ENCODE assay signal across 30 cellular contexts in the genomic region with DNA sequence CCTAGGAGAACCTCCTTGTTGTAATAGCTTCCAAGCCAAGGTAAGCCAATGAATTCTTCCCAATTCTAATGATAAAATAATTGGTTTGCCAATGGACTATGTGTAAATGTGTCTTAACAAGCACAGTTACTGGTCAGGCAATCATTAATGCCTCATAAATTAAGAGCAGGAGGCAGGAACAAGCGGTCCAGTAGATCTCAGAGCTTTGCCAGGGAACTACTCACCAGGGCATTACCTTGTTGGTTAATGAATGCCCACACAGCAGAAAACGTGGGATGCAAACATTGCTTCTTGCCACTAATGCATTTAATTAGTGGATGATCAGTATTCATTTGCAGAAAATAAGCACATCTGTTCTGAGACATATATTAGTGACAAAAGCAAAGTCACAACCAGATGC.
"Had no signal": no experiment of that assay in that cellular context is flagged by ENCODE, and none has a peak within 500 bp of the region (broad histone marks: within the 10 kb centered on the region; RNA-seq: fewer than 3 reads in every experiment).

No MANE protein-coding gene starts in this region.

- H3K4me3 Mint-ChIP-seq: mesothelial cell of epicardium; natural killer cell; nephron progenitor cell; neural progenitor cell; stimulated activated memory B cell treated with anti-CD40 and anti-IgM and Interleukin-4, amounts not matched to agents 10 μg/mL and 1 μg/mL and 100 μg/mL, for 72 hours; stimulated activated naive CD8-positive, alpha-beta T cell treated with anti-CD3 and anti-CD28 coated beads, Interleukin-15, amount 100 ng/mL, for 72 hours; type B pancreatic cell had no signal

- H3K27me3 ChIP-seq: neural progenitor cell, right atrium auricular region, right lobe of liver, tibial nerve, uterus had no signal

- H3K36me3 Mint-ChIP-seq: mesothelial cell of epicardium; natural killer cell; neural progenitor cell; stimulated activated memory B cell treated with anti-CD40 and anti-IgM and Interleukin-4, amounts not matched to agents 10 μg/mL and 1 μg/mL and 100 μg/mL, for 72 hours; type B pancreatic cell had no signal

- H3K79me2 ChIP-seq: parathyroid adenoma had no signal

- H3K4me1 Mint-ChIP-seq: mesothelial cell of epicardium, nephron progenitor cell, neural progenitor cell had no signal

- H2AFZ ChIP-seq: neural progenitor cell, parathyroid adenoma had no signal

- H3K4me3 ChIP-seq: left ventricle myocardium inferior, lung, neural progenitor cell, psoas muscle, right atrium auricular region, right lobe of liver, smooth muscle cell, tibial nerve, uterus had no signal

- DNase-seq: hypothalamus; immature natural killer cell; islet precursor cell; left colon; left ventricle myocardium inferior; mesendoderm; naive B cell; natural killer cell; nephron progenitor cell; occipital lobe; psoas muscle; right lobe of liver; stimulated activated CD4-positive, alpha-beta T cell treated with anti-CD3 and anti-CD28 coated beads, Interleukin-1b, Interleukin-23, amount 100 ng/mL, for 48 hours; stimulated activated CD4-positive, alpha-beta T cell treated with anti-CD3 and anti-CD28 coated beads, Interleukin-2, amount 100 ng/mL, for 48 hours; stimulated activated CD4-positive, alpha-beta T cell treated with anti-CD3 and anti-CD28 coated beads, Interleukin-4, amount 100 ng/mL, for 4 hours; stimulated activated CD8-positive, alpha-beta memory T cell treated with anti-CD3 and anti-CD28 coated beads, Interleukin-4, amount 100 ng/mL, for 48 hours; stimulated activated naive CD4-positive, alpha-beta T cell treated with Interleukin-2 at 50 U/mL for 16 hours; stimulated activated naive CD8-positive, alpha-beta T cell treated with anti-CD3 and anti-CD28 coated beads, Interleukin-15, amount 100 ng/mL, for 72 hours; substantia nigra; uterus had no signal

- H3K9me3 ChIP-seq: left ventricle myocardium inferior, neutrophil, psoas muscle, right atrium auricular region, right lobe of liver, tibial nerve, uterus had no signal

- H3K4me1 ChIP-seq: left ventricle myocardium inferior, neural progenitor cell, parathyroid adenoma, psoas muscle, right atrium auricular region, right lobe of liver, uterus had no signal

- H3K9me3 Mint-ChIP-seq: immature natural killer cell, neural progenitor cell, type B pancreatic cell had no signal

- H3K27ac ChIP-seq: left ventricle myocardium inferior, neural progenitor cell, neutrophil, parathyroid adenoma, psoas muscle, right atrium auricular region, right lobe of liver, tibial nerve, uterus had no signal

- H3K27ac Mint-ChIP-seq: mesothelial cell of epicardium, neural progenitor cell, type B pancreatic cell had no signal

- H3K36me3 ChIP-seq: left ventricle myocardium inferior, neural progenitor cell, neutrophil, right atrium auricular region, right lobe of liver, tibial nerve, uterus had no signal

- H3K4me2 ChIP-seq: neural progenitor cell, smooth muscle cell had no signal

- H3K27me3 Mint-ChIP-seq: stimulated activated memory B cell treated with anti-CD40 and anti-IgM and Interleukin-4, amounts not matched to agents 10 μg/mL and 1 μg/mL and 100 μg/mL, for 72 hours; stimulated activated naive CD8-positive, alpha-beta T cell treated with anti-CD3 and anti-CD28 coated beads, Interleukin-15, amount 100 ng/mL, for 72 hours had no signal
